ENCODE assay signal across 1 cellular context in the genomic region with DNA sequence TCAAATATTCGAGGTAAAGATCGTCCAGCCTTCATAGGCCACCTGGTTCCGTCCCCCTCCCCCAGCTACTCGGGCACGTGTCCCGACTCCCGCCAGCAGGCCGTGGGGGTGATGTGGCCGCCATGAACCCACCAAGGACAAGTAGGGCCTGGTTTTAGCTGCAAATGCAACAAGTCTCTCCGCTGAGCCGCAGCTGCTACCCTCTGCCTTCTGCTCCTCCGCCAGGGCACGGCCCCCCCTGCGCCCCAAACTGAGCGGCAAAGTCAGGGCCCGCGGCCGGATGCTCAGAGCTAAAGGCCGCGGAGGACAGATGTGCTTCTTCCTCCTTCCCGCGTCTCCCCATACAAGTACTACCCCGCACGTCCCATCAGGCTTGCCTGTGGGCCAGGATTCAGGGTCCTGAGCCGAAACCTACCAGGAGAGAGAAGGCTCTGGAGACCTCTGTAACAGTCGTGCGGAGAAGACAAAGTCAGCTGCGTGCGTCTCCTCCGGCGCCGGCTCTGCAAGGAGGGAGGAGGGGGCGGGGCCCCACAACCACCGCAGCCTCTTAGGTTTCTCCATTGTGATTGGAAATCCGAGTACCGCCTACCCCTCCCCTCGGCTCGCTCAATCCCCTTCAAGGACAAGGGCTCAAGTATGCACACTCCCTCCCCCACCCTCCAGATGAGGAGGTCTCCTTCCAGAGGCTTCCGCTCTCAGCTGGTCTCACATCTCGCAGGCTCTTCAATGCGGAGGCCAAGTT.
A peak's percentile ranks its signal among the peaks of the same experiment; 100 is the strongest.
TF ChIP-seq lines count a peak whose summit lies in the region.

Gene LDHB (minus strand): TSS at position 507 of the 742 bp plus-strand sequence. CDS start 3,171 bp downstream, outside the sequence.

TF ChIP-seq in K562, 482 proteins besides CTCF, POLR2A, EP300 and RAD21 (continued from another document and continues in another):
- TF ChIP-seq ZNF592 (IDR thresholded peaks at IDR 0.05) = peak; percentile 51; the same call in 1 of the 2 replicates
- no peak for TF ChIP-seq SRSF9 (IDR thresholded peaks at IDR 0.05; ENCODE audit: borderline replicate concordance, low read depth, low read length)
- peak; percentile 80 to 83 for TF ChIP-seq NRF1 (conservative IDR thresholded peaks at IDR 0.05 in 1 of 2, IDR thresholded peaks at IDR 0.05 in 1 of 2)
- TF ChIP-seq SOX6 (IDR thresholded peaks at IDR 0.05) = peak; percentile 31; the same call in 1 of the 2 replicates
- 0 out of 2 replicates have a peak, but pooled peaks have one; percentile 42 for TF ChIP-seq SP1 (CRISPR knock-in tag; IDR thresholded peaks at IDR 0.05)
- no peak for TF ChIP-seq PURB (CRISPR knock-in tag; IDR thresholded peaks at IDR 0.05; ENCODE audit: low read depth)
- no peak for TF ChIP-seq POLR2AphosphoS2 (IDR thresholded peaks at IDR 0.05; ENCODE audit: low read length)
- TF ChIP-seq FOXK1 (CRISPR knock-in tag; IDR thresholded peaks at IDR 0.05; ENCODE audit: borderline replicate concordance) = peak; percentile 18; the same call in 1 of the 2 replicates
- no peak for TF ChIP-seq POU5F1 (IDR thresholded peaks at IDR 0.05; ENCODE audit: borderline replicate concordance, low read depth, low read length, partially characterized antibody)
- no peak for TF ChIP-seq RBM34 (IDR thresholded peaks at IDR 0.05; ENCODE audit: borderline replicate concordance, insufficient read depth, low read length)
- no peak for TF ChIP-seq HMBOX1 (IDR thresholded peaks at IDR 0.05)
- TF ChIP-seq GTF2E2 (tag; IDR thresholded peaks at IDR 0.05) = peak; percentile 46; the same call in 1 of the 2 replicates
- no peak for TF ChIP-seq CEBPB (tag; IDR thresholded peaks at IDR 0.05)
- no peak for TF ChIP-seq SREBF1 (IDR thresholded peaks at IDR 0.05; ENCODE audit: borderline replicate concordance, low read depth, low read length)
- no peak for TF ChIP-seq HDAC8 (tag; IDR thresholded peaks at IDR 0.05)
- no peak for TF ChIP-seq BACH1 (tag; IDR thresholded peaks at IDR 0.05)
- no peak for TF ChIP-seq NCOA6 (IDR thresholded peaks at IDR 0.05)
- TF ChIP-seq, protein P1, sequence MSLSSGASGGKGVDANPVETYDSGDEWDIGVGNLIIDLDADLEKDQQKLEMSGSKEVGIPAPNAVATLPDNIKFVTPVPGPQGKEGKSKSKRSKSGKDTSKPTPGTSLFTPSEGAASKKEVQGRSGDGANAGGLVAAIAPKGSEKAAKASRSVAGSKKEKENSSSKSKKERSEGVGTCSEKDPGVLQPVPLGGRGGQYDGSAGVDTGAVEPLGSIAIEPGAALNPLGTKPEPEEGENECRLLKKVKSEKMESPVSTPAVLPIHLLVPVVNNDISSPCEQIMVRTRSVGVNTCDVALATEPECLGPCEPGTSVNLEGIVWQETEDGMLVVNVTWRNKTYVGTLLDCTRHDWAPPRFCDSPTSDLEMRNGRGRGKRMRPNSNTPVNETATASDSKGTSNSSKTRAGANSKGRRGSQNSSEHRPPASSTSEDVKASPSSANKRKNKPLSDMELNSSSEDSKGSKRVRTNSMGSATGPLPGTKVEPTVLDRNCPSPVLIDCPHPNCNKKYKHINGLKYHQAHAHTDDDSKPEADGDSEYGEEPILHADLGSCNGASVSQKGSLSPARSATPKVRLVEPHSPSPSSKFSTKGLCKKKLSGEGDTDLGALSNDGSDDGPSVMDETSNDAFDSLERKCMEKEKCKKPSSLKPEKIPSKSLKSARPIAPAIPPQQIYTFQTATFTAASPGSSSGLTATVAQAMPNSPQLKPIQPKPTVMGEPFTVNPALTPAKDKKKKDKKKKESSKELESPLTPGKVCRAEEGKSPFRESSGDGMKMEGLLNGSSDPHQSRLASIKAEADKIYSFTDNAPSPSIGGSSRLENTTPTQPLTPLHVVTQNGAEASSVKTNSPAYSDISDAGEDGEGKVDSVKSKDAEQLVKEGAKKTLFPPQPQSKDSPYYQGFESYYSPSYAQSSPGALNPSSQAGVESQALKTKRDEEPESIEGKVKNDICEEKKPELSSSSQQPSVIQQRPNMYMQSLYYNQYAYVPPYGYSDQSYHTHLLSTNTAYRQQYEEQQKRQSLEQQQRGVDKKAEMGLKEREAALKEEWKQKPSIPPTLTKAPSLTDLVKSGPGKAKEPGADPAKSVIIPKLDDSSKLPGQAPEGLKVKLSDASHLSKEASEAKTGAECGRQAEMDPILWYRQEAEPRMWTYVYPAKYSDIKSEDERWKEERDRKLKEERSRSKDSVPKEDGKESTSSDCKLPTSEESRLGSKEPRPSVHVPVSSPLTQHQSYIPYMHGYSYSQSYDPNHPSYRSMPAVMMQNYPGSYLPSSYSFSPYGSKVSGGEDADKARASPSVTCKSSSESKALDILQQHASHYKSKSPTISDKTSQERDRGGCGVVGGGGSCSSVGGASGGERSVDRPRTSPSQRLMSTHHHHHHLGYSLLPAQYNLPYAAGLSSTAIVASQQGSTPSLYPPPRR (CRISPR knock-in tag; IDR thresholded peaks at IDR 0.05; ENCODE audit: borderline replicate concordance) = no peak
- TF ChIP-seq, protein P2, sequence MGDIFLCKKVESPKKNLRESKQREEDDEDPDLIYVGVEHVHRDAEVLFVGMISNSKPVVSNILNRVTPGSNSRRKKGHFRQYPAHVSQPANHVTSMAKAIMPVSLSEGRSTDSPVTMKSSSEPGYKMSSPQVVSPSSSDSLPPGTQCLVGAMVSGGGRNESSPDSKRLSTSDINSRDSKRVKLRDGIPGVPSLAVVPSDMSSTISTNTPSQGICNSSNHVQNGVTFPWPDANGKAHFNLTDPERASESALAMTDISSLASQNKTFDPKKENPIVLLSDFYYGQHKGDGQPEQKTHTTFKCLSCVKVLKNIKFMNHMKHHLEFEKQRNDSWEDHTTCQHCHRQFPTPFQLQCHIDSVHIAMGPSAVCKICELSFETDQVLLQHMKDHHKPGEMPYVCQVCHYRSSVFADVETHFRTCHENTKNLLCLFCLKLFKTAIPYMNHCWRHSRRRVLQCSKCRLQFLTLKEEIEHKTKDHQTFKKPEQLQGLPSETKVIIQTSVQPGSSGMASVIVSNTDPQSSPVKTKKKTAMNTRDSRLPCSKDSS (IDR thresholded peaks at IDR 0.05; ENCODE audit: low read depth, partially characterized antibody) = no peak
- TF ChIP-seq PPARD (CRISPR knock-in tag; IDR thresholded peaks at IDR 0.05) = no peak
- peak; percentile 56; the same call in 1 of the 2 replicates for TF ChIP-seq NFRKB (IDR thresholded peaks at IDR 0.05; ENCODE audit: low read depth)
- TF ChIP-seq ZFP36 (IDR thresholded peaks at IDR 0.05; ENCODE audit: low read depth, low read length, partially characterized antibody) = no peak
- TF ChIP-seq, protein P3, sequence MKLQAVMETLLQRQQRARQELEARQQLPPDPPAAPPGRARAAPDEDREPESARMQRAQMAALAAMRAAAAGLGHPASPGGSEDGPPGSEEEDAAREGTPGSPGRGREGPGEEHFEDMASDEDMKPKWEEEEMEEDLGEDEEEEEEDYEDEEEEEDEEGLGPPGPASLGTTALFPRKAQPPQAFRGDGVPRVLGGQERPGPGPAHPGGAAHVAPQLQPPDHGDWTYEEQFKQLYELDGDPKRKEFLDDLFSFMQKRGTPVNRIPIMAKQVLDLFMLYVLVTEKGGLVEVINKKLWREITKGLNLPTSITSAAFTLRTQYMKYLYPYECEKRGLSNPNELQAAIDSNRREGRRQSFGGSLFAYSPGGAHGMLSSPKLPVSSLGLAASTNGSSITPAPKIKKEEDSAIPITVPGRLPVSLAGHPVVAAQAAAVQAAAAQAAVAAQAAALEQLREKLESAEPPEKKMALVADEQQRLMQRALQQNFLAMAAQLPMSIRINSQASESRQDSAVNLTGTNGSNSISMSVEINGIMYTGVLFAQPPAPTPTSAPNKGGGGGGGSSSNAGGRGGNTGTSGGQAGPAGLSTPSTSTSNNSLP (IDR thresholded peaks at IDR 0.05; ENCODE audit: borderline replicate concordance, low read depth, low read length) = no peak
- no peak for TF ChIP-seq THRAP3 (IDR thresholded peaks at IDR 0.05; ENCODE audit: borderline replicate concordance)
- no peak for TF ChIP-seq ZNF57 (CRISPR knock-in tag; IDR thresholded peaks at IDR 0.05)
- TF ChIP-seq MTA3 (IDR thresholded peaks at IDR 0.05; ENCODE audit: borderline replicate concordance) = peak; percentile 21; the same call in 1 of the 2 replicates
- TF ChIP-seq, protein P4, sequence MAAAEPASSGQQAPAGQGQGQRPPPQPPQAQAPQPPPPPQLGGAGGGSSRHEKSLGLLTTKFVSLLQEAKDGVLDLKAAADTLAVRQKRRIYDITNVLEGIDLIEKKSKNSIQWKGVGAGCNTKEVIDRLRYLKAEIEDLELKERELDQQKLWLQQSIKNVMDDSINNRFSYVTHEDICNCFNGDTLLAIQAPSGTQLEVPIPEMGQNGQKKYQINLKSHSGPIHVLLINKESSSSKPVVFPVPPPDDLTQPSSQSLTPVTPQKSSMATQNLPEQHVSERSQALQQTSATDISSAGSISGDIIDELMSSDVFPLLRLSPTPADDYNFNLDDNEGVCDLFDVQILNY (CRISPR knock-in tag; IDR thresholded peaks at IDR 0.05) = no peak
- TF ChIP-seq RBM39 (optimal IDR thresholded peaks at IDR 0.05; ENCODE audit: low read depth, low read length) = no peak
- peak; percentile 96 for TF ChIP-seq MYC (IDR thresholded peaks at IDR 0.05; ENCODE audit: low read depth, low read length)
- peak; percentile 72; the same call in 1 of the 2 replicates for TF ChIP-seq MYC (CRISPR knock-in tag; IDR thresholded peaks at IDR 0.05; ENCODE audit: borderline replicate concordance, low read depth)
- TF ChIP-seq FOXP1 (CRISPR knock-in tag; IDR thresholded peaks at IDR 0.05) = peak; percentile 79; the same call in 1 of the 2 replicates
- TF ChIP-seq PTRF (tag; IDR thresholded peaks at IDR 0.05) = no peak
- TF ChIP-seq STAT5B (CRISPR knock-in tag; IDR thresholded peaks at IDR 0.05) = no peak
- TF ChIP-seq RCOR1 (IDR thresholded peaks at IDR 0.05; ENCODE audit: borderline replicate concordance in 1 of 2, low read depth in 2 of 2, low read length in 2 of 2) = peak in 1 of 2 experiments; percentile 55; a peak in 1 of 4 replicates
- TF ChIP-seq HMGN3 (IDR thresholded peaks at IDR 0.05; ENCODE audit: borderline replicate concordance, extremely low read depth, insufficient read length, low read depth, low read length) = no peak
- TF ChIP-seq TCFL5 (CRISPR knock-in tag; conservative IDR thresholded peaks at IDR 0.05) = no peak
- no peak for TF ChIP-seq DDX20 (tag; IDR thresholded peaks at IDR 0.05; ENCODE audit: low read depth)
- TF ChIP-seq ELF4 (CRISPR knock-in tag; IDR thresholded peaks at IDR 0.05) = 0 out of 2 replicates have a peak, but pooled peaks have one; percentile 2
- peak; percentile 67 for TF ChIP-seq USF2 (CRISPR knock-in tag; IDR thresholded peaks at IDR 0.05)
- TF ChIP-seq FOXA1 (IDR thresholded peaks at IDR 0.05; ENCODE audit: borderline replicate concordance) = no peak
